In the genomic region with DNA sequence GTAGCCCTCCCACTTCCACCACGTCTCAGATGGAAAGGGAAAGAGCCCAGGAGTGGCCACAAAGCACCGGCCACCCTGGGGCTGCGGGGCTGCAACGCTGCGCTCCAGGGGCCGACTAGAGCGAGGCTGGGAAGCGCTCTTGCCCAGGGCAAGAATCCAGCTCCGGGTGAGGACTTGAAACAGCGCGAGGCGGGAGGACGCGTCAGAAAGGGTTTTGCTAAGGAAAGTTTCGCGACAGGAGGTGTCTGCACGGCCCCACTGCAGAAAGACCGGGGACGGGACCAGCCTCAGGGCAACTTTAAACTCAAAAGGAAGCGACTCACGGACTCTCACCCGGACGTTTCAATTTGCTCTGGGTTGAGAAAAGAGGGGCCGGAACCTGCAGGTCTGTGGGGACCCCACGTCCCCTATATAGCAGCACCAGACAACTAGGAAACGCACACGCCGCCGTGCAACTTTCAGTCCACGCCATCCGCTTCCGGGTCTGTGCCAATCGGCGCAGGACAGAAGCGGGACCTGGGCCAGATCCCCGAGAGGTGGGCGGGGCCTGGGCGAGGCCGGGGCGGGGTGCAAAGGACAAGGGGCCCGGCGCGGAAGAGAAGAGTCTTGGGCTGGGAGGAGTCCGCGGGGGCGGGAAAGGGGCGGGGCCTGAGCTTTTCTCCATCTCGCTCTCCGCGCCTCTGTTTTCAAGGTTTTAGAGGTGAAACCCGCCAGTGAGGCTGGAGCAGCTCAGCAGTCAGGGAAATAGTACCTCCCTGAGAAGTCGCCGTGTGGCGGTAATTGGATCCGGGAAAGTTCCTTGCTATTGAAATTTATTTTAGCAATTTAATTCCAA, we compare ENCODE assay signal across 8 cellular contexts. TPM values are rescaled to one million over a fixed set of nuclear protein-coding genes. Genes with fewer than 3 reads are reported as not detected.
DNase-seq lines count a peak whose midpoint lies in the region; ATAC-seq, FAIRE-seq and TF ChIP-seq lines count a peak whose summit lies in the region.

A gene (minus strand): TSS at position 488 of the 835 bp plus-strand sequence. CDS start 6,792 bp downstream, outside the sequence.

- H3K9me3 ChIP-seq in HUES64 (ENCODE audit: insufficient read depth, low read depth, low read length) (peaks cover 4% of the 10 kb centered on the region; the same call in 1 of the 2 replicates), muscle layer of colon (ENCODE audit: low read length) (no peaks in the 10 kb centered on the region)

- under 1% methylated on average over 55 of the region's 55 CpGs for WGBS in HUES64

- H3K9me3 Mint-ChIP-seq in activated T-cell treated with anti-CD3 and anti-CD28 coated beads, Interleukin-2, amount 50 U/mL, for 24 hours = peaks cover 61% of the 10 kb centered on the region

- H3K27ac Mint-ChIP-seq in activated T-cell treated with anti-CD3 and anti-CD28 coated beads, Interleukin-2, amount 50 U/mL, for 24 hours = peak within 1 kb of the TSS; percentile 88

- DNase-seq in D721Med (ENCODE audit: insufficient read length, low spot score) (peak; percentile 96), OCI-M1 (lab: John Stamatoyannopoulos, UW) (peak; percentile 99)
- peak; percentile 99 for DNase-seq in activated T-cell treated with anti-CD3 and anti-CD28 coated beads, Interleukin-2, amount 50 U/mL, for 24 hours
- DNase-seq in stimulated activated CD8-positive, alpha-beta memory T cell treated with anti-CD3 and anti-CD28 coated beads, Interleukin-4, amount 100 ng/mL, for 48 hours = peak; percentile 99

- H3K27me3 ChIP-seq in HUES64 (ENCODE audit: insufficient read depth, low read length) (no peaks in the 10 kb centered on the region), muscle layer of colon (ENCODE audit: control insufficient read depth in 1 of 2, insufficient read depth in 2 of 2, low read length in 2 of 2) (no peaks in the 10 kb centered on the region)

- H3K4me3 ChIP-seq in HUES64 (ENCODE audit: low read length) (peak within 1 kb of the TSS; percentile 98), muscle layer of colon (ENCODE audit: low read depth in 1 of 2, low read length in 2 of 2) (peak within 1 kb of the TSS; percentile 56 to 87)

- H3K4me1 ChIP-seq in HUES64 (ENCODE audit: insufficient read depth, low read length) (peaks cover 17% of the 10 kb centered on the region), muscle layer of colon (ENCODE audit: insufficient read depth, low read length) (peaks cover 10% of the 10 kb centered on the region)

- FAIRE-seq in D721Med (lab: Jason Lieb, UNC) = no peak

- H3K9ac ChIP-seq in HUES64 (ENCODE audit: low read depth, low read length) = peak within 1 kb of the TSS; percentile 91
- H3K9ac ChIP-seq in muscle layer of colon (ENCODE audit: low read length) = peak within 1 kb of the TSS; percentile 66

- peak within 1 kb of the TSS; percentile 94 for H3K4me3 Mint-ChIP-seq in activated T-cell treated with anti-CD3 and anti-CD28 coated beads, Interleukin-2, amount 50 U/mL, for 24 hours

- peak within 1 kb of the TSS; percentile 68 for H3K27ac ChIP-seq in HUES64 (ENCODE audit: low read depth, low read length)
- peak within 1 kb of the TSS; percentile 93 for H3K27ac ChIP-seq in muscle layer of colon (ENCODE audit: low read depth, low read length)

- peaks cover 5% of the 10 kb centered on the region; the same call in 1 of the 2 replicates for H3K36me3 ChIP-seq in HUES64 (ENCODE audit: insufficient read depth, low read length)
- H3K36me3 ChIP-seq in muscle layer of colon (ENCODE audit: insufficient read depth, low read length) = no peaks in the 10 kb centered on the region

- peak; percentile 95 for ATAC-seq in GM21447 (IDR thresholded peaks at IDR 0.05; ENCODE audit: unreplicated experiment)
- ATAC-seq in esophagus mucosa = peak; percentile 100

- H3K36me3 Mint-ChIP-seq in activated T-cell treated with anti-CD3 and anti-CD28 coated beads, Interleukin-2, amount 50 U/mL, for 24 hours (ENCODE audit: low read depth) = peaks cover 73% of the 10 kb centered on the region

- H3K4me1 Mint-ChIP-seq in activated T-cell treated with anti-CD3 and anti-CD28 coated beads, Interleukin-2, amount 50 U/mL, for 24 hours (ENCODE audit: low read depth) = peaks cover 29% of the 10 kb centered on the region

- no peak for TF ChIP-seq CTCF in D721Med (IDR thresholded peaks at IDR 0.05; ENCODE audit: insufficient read depth, missing control alignments)

- H3K27me3 Mint-ChIP-seq in activated T-cell treated with anti-CD3 and anti-CD28 coated beads, Interleukin-2, amount 50 U/mL, for 24 hours = no peaks in the 10 kb centered on the region

RNA-seq across cellular contexts. Expression of the gene that starts here (rescaled TPM):
- 8.7 TPM for polyA plus RNA-seq in HUES64 (2013, experiment 1 of 2)
- polyA plus RNA-seq in HUES64 (2013, experiment 2 of 2) = 8.5 TPM
- 3.8 TPM for total RNA-seq in esophagus mucosa

Comparison
In these comparisons a context has a peak if more than half of its experiments do, and no peak if none do; other contexts are left out.
1. Peak in every context shown above with its lines: DNase-seq, ATAC-seq, H3K4me3 ChIP-seq and H3K27ac ChIP-seq.